In the genomic region with DNA sequence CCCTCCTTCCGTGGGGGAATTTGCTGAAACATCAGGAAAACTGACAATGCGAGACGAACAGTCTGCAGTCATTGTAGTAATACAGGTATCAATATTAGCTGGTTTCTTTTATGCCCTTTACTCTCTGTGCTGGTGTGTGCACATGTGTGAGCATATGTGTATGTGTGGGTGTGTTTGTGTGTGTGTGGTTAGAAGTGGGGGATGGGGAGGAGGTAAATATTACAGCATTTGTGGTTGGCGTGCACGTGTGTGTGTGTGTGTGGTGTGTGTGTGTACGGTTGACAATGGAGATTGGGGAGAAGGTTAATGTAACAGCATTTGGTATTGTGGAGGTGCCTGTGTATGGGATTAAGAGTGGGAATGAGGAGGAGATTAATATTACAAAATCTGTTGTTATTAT, we compare ENCODE assay signal across 2 cellular contexts.
TF ChIP-seq lines count a peak whose summit lies in the region.

No MANE protein-coding gene starts in this region.

TF ChIP-seq in HEK293, 187 proteins besides CTCF, POLR2A, EP300 and RAD21:
- TF ChIP-seq, protein P1, sequence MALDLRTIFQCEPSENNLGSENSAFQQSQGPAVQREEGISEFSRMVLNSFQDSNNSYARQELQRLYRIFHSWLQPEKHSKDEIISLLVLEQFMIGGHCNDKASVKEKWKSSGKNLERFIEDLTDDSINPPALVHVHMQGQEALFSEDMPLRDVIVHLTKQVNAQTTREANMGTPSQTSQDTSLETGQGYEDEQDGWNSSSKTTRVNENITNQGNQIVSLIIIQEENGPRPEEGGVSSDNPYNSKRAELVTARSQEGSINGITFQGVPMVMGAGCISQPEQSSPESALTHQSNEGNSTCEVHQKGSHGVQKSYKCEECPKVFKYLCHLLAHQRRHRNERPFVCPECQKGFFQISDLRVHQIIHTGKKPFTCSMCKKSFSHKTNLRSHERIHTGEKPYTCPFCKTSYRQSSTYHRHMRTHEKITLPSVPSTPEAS (tag by site-specific recombination; IDR thresholded peaks at IDR 0.05), result peak; percentile 65; the same call in 1 of the 2 replicates
- TF ChIP-seq ZFHX2 (tag by site-specific recombination; conservative IDR thresholded peaks at IDR 0.05) (peak; percentile 60), ZNF211 (tag by site-specific recombination; IDR thresholded peaks at IDR 0.05; ENCODE audit: low read depth) (no peak), EGR2 (tag by site-specific recombination; IDR thresholded peaks at IDR 0.05; ENCODE audit: low read depth) (peak; percentile 47; the same call in 1 of the 2 replicates)

TF ChIP-seq in WTC11, 78 proteins besides CTCF, POLR2A, EP300 and RAD21 (continued from another document):
- TF ChIP-seq HMGXB4 (CRISPR knock-in tag; IDR thresholded peaks at IDR 0.05), result no peak
- TF ChIP-seq, protein P2, sequence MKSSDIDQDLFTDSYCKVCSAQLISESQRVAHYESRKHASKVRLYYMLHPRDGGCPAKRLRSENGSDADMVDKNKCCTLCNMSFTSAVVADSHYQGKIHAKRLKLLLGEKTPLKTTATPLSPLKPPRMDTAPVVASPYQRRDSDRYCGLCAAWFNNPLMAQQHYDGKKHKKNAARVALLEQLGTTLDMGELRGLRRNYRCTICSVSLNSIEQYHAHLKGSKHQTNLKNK (CRISPR knock-in tag; IDR thresholded peaks at IDR 0.05), result no peak
- TF ChIP-seq, protein P3, sequence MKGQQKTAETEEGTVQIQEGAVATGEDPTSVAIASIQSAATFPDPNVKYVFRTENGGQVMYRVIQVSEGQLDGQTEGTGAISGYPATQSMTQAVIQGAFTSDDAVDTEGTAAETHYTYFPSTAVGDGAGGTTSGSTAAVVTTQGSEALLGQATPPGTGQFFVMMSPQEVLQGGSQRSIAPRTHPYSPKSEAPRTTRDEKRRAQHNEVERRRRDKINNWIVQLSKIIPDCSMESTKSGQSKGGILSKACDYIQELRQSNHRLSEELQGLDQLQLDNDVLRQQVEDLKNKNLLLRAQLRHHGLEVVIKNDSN (CRISPR knock-in tag; IDR thresholded peaks at IDR 0.05), result no peak
- TF ChIP-seq ESRRA (CRISPR knock-in tag; IDR thresholded peaks at IDR 0.05; ENCODE audit: borderline replicate concordance), result no peak
- TF ChIP-seq, protein P4, sequence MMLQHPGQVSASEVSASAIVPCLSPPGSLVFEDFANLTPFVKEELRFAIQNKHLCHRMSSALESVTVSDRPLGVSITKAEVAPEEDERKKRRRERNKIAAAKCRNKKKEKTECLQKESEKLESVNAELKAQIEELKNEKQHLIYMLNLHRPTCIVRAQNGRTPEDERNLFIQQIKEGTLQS (CRISPR knock-in tag; conservative IDR thresholded peaks at IDR 0.05), result no peak
TF ChIP-seq in WTC11: peak in this region for 0.
